20 cellular contexts compared by ENCODE assay signal in genomic region chr10:33190406-33190805, GRCh38.
A peak's percentile ranks its signal among the peaks of the same experiment; 100 is the strongest.
DNase-seq lines count a peak whose midpoint lies in the region; ATAC-seq, FAIRE-seq and TF ChIP-seq lines count a peak whose summit lies in the region.
"Had no signal": no experiment of that assay in that cellular context is flagged by ENCODE, and none has a peak within 500 bp of the region (broad histone marks: within the 10 kb centered on the region; RNA-seq: fewer than 3 reads in every experiment).

No MANE protein-coding gene starts in this region.

- H3K4me3 ChIP-seq in astrocyte of the cerebellum (ENCODE audit: low read depth, low read length) (no peak overlapping the region), adrenal gland (no peak overlapping the region), pancreas (no peak overlapping the region)
- H3K4me3 ChIP-seq: HAP-1 had no signal

- H3K9me3 ChIP-seq in adrenal gland (replicated peaks in 1 of 3) (no peaks in the 10 kb centered on the region), pancreas (no peaks in the 10 kb centered on the region)
- H3K9me3 ChIP-seq: HAP-1, SK-N-SH had no signal

- H3K36me3 ChIP-seq in adrenal gland (replicated peaks in 1 of 2) (peaks cover 0 to 41% of the 10 kb centered on the region in 2 donors), pancreas (peaks cover 0 to 11% (median 0%) of the 10 kb centered on the region in 3 donors)
- H3K36me3 ChIP-seq: HAP-1 had no signal

- DNase-seq in M059J (ENCODE audit: low read depth) = peak; percentile 18
- DNase-seq in astrocyte of the cerebellum (ENCODE audit: low read depth) = peak; percentile 73
- DNase-seq in fibroblast of peridontal ligament (ENCODE audit: extremely low read depth) = peak; percentile 57
- DNase-seq in renal cortical epithelial cell (ENCODE audit: low read depth) = peak; percentile 38
- no peak for DNase-seq in adrenal gland
- no peak for DNase-seq in pancreas
- DNase-seq: DMS79, NCI-H1105 treated with DMSO at 0.1 percent for 48 hours, NCI-H1694, NCI-H2081 treated with DMSO at 0.1 percent for 48 hours, NCI-H510A, NCI-H748 treated with DMSO at 0.1 percent for 48 hours, OCI-M1, RPMI8226, SHP77 treated with DMSO at 0.1 percent for 48 hours, SK-N-SH had no signal

- no peak for TF ChIP-seq POLR2A in adrenal gland (IDR thresholded peaks at IDR 0.05)

- in situ Hi-C loops in astrocyte of the cerebellum (cut with HindIII; ENCODE audit: low sequenced_read_pairs) = no loop called here

- WGBS in adrenal gland, 4 donors = 82 to 98% (median 89%) methylated on average over 1 of the region's 1 CpG
- WGBS in pancreas, 2 donors = 91 to 95% methylated on average over 1 of the region's 1 CpG

- intact Hi-C loops in adrenal gland (cut with DNase I) (loop anchor here in 1 of 2 donors (5.0 to 10.0 kb wide), 2 partner anchors 142 to 1444 kb away; partner anchors contain the start of gene NRP1), pancreas (cut with DNase I) (no loop called here)

- H3K27me3 ChIP-seq in adrenal gland (no peaks in the 10 kb centered on the region), pancreas (no peaks in the 10 kb centered on the region)

- TF ChIP-seq CTCF in astrocyte of the cerebellum (IDR thresholded peaks at IDR 0.05; ENCODE audit: low read depth, low read length, missing control alignments) (no peak), adrenal gland (IDR thresholded peaks at IDR 0.05) (no peak), pancreas (IDR thresholded peaks at IDR 0.05) (no peak)

- no peak for ATAC-seq in HG03196 (IDR thresholded peaks at IDR 0.05; ENCODE audit: unreplicated experiment)
- ATAC-seq in pancreas = no peak

- H3K4me1 ChIP-seq in adrenal gland (replicated peaks in 1 of 2) (peaks cover 11 to 23% of the 10 kb centered on the region in 2 donors), pancreas (peaks cover 0 to 13% (median 9%) of the 10 kb centered on the region in 3 donors)

- H3K27ac ChIP-seq in adrenal gland (no peak overlapping the region), pancreas (no peak overlapping the region)
- H3K27ac ChIP-seq: C4-2B had no signal

- FAIRE-seq in pancreas (lab: Jason Lieb, UNC) = no peak
- FAIRE-seq: G401.6 had no signal

Comparison
In these comparisons a context has a peak if more than half of its experiments do, and no peak if none do; other contexts are left out.
1. DNase-seq: peak in M059J (single experiment), astrocyte of the cerebellum (single experiment), fibroblast of peridontal ligament (single experiment) and renal cortical epithelial cell (single experiment); none in adrenal gland (0 of 7) and pancreas (0 of 6).